Comparison of ENCODE assay signal across 8 cellular contexts in genomic region chr7:111855161-111855841, GRCh38.
DNase-seq lines count a peak whose midpoint lies in the region; ATAC-seq, FAIRE-seq and TF ChIP-seq lines count a peak whose summit lies in the region.

No MANE protein-coding gene starts in this region.

- peaks cover 0 to 13% (median 0%) of the 10 kb centered on the region in 8 donors for H3K9me3 Mint-ChIP-seq in CD4-positive, alpha-beta memory T cell

- H3K4me1 ChIP-seq in prostate gland (replicated peaks) = no peaks in the 10 kb centered on the region
- no peaks in the 10 kb centered on the region for H3K4me1 ChIP-seq in CD4-positive, alpha-beta memory T cell (ENCODE audit: insufficient read depth, low read length)

- ATAC-seq in HG03469 (IDR thresholded peaks at IDR 0.05; ENCODE audit: unreplicated experiment) = peak; percentile 89

- H3K4me1 Mint-ChIP-seq in CD4-positive, alpha-beta memory T cell = peaks cover 0 to 1% (median 0%) of the 10 kb centered on the region in 4 donors

- no peaks in the 10 kb centered on the region for H3K27me3 ChIP-seq in prostate gland (replicated peaks; ENCODE audit: insufficient read depth)
- H3K27me3 ChIP-seq in CD4-positive, alpha-beta memory T cell (ENCODE audit: insufficient read depth, low read length) = no peaks in the 10 kb centered on the region

- no peaks in the 10 kb centered on the region for H3K36me3 ChIP-seq in prostate gland
- no peaks in the 10 kb centered on the region for H3K36me3 ChIP-seq in CD4-positive, alpha-beta memory T cell (ENCODE audit: insufficient read depth, low read length)

- no peak overlapping the region for H3K4me3 ChIP-seq in prostate gland
- no peak overlapping the region for H3K4me3 ChIP-seq in CD4-positive, alpha-beta memory T cell (ENCODE audit: low read length in 2 of 2)

- no peak overlapping the region for H3K4me3 Mint-ChIP-seq in CD4-positive, alpha-beta memory T cell

- peak; percentile 9 to 52 (median 33) for TF ChIP-seq CTCF in prostate gland (IDR thresholded peaks at IDR 0.05)

- no peaks in the 10 kb centered on the region for H3K36me3 Mint-ChIP-seq in CD4-positive, alpha-beta memory T cell

- POLR2A ChIA-PET in CD4-positive, alpha-beta memory T cell (lab: Charles Lee; ENCODE audit: partially characterized antibody) = no interaction called here

- intact Hi-C loops in prostate gland (cut with DNase I) = loop anchor here (5.0 kb wide), 2 partner anchors 98 to 352 kb away; partner anchors contain the start of genes DOCK4 and ZNF277
- intact Hi-C loops in posterior vena cava (cut with DNase I) = no loop called here
- intact Hi-C loops in CD4-positive, alpha-beta memory T cell (cut with micrococcal nuclease) = no loop called here

- CTCF ChIA-PET in CD4-positive, alpha-beta memory T cell (lab: Charles Lee; ENCODE audit: partially characterized antibody) = interaction anchor here (1.2 kb wide), 1 partner anchor 555 kb away, joined by 3 read pairs; no protein-coding TSS in a partner anchor

- no peak for TF ChIP-seq POLR2A in prostate gland (IDR thresholded peaks at IDR 0.05)

- H3K27me3 Mint-ChIP-seq in CD4-positive, alpha-beta memory T cell = peaks cover 0 to 6% of the 10 kb centered on the region in 2 donors

- FAIRE-seq in GM19239 (lab: Jason Lieb, UNC) = no peak

- DNase-seq in DMS53 (lab: John Stamatoyannopoulos, UW) (peak; percentile 77), GM19239 (ENCODE audit: insufficient read length, low spot score) (peak; percentile 3), RPMI8226 (peak; percentile 48), fibroblast of peridontal ligament (ENCODE audit: extremely low read depth) (peak; percentile 86), prostate gland (ENCODE audit: low spot score) (peak; percentile 44), posterior vena cava (ENCODE audit: low spot score) (no peak)
- no peak for DNase-seq in CD4-positive, alpha-beta memory T cell

- peak overlapping the region in 1 of 2 donors; percentile 12 for H3K27ac ChIP-seq in prostate gland
- no peak overlapping the region for H3K27ac ChIP-seq in CD4-positive, alpha-beta memory T cell (ENCODE audit: low read depth, low read length)

- no peaks in the 10 kb centered on the region for H3K9me3 ChIP-seq in prostate gland
- H3K9me3 ChIP-seq in CD4-positive, alpha-beta memory T cell (ENCODE audit: control insufficient read depth in 1 of 2, low read length in 2 of 2) = no peaks in the 10 kb centered on the region

- no peak overlapping the region for H3K27ac Mint-ChIP-seq in CD4-positive, alpha-beta memory T cell

- 55% methylated on average over 4 of the region's 4 CpGs for WGBS in prostate gland

Comparison
In these comparisons a context has a peak if more than half of its experiments do, and no peak if none do; other contexts are left out.
1. DNase-seq: peak in DMS53 (single experiment), GM19239 (single experiment), RPMI8226 (single experiment), fibroblast of peridontal ligament (single experiment) and prostate gland (single experiment); none in posterior vena cava (single experiment) and CD4-positive, alpha-beta memory T cell (0 of 5).